8 cellular contexts compared by ENCODE assay signal in genomic region chr1:20788489-20788795, GRCh38. TPM values are rescaled to one million over a fixed set of nuclear protein-coding genes. Genes with fewer than 3 reads are reported as not detected.
A peak's percentile ranks its signal among the peaks of the same experiment; 100 is the strongest.
DNase-seq lines count a peak whose midpoint lies in the region; ATAC-seq and TF ChIP-seq lines count a peak whose summit lies in the region.

No MANE protein-coding gene starts in this region.

- peaks cover 35% of the 10 kb centered on the region for H3K4me1 Mint-ChIP-seq in HFFc6 (ENCODE audit: low read depth)
- H3K4me1 Mint-ChIP-seq in activated naive CD8-positive, alpha-beta T cell treated with anti-CD3 and anti-CD28 coated beads for 36 hours, result peaks cover 23% of the 10 kb centered on the region
- peaks cover 16 to 39% (median 32%) of the 10 kb centered on the region in 7 donors for H3K4me1 Mint-ChIP-seq in naive thymus-derived CD4-positive, alpha-beta T cell

- H3K9me3 Mint-ChIP-seq in HFFc6, result no peaks in the 10 kb centered on the region
- no peaks in the 10 kb centered on the region for H3K9me3 Mint-ChIP-seq in activated naive CD8-positive, alpha-beta T cell treated with anti-CD3 and anti-CD28 coated beads for 36 hours
- peaks cover 0 to 3% (median 0%) of the 10 kb centered on the region in 11 donors for H3K9me3 Mint-ChIP-seq in naive thymus-derived CD4-positive, alpha-beta T cell

- 94 to 98% methylated on average over 8 of the region's 8 CpGs for WGBS in esophagus squamous epithelium, 2 donors

- ATAC-seq in naive thymus-derived CD4-positive, alpha-beta T cell, result no peak
- ATAC-seq in GM19351 (IDR thresholded peaks at IDR 0.05; ENCODE audit: unreplicated experiment), result no peak
- no peak for ATAC-seq in GM18867 (IDR thresholded peaks at IDR 0.05; ENCODE audit: unreplicated experiment)

- H3K27ac ChIP-seq in A673 (ENCODE audit: low read depth, low read length, poor library complexity, severe bottlenecking), result peak overlapping the region; percentile 98
- H3K27ac ChIP-seq in naive thymus-derived CD4-positive, alpha-beta T cell (ENCODE audit: low read depth, low read length), result no peak overlapping the region
- peak overlapping the region in 2 of 4 donors; percentile 97 to 100 for H3K27ac ChIP-seq in esophagus squamous epithelium

- intact Hi-C loops in A673 (cut with micrococcal nuclease; ENCODE audit: unreplicated experiment) (no loop called here), esophagus squamous epithelium (cut with DNase I) (no loop called here)
- intact Hi-C loops in naive thymus-derived CD4-positive, alpha-beta T cell (cut with micrococcal nuclease), result loop anchor here (5.0 kb wide), 7 partner anchors 56 to 1664 kb away; partner anchors contain the start of genes ZBTB40 (in 2 of the 2), EIF4G3 (in 1 of the 2), MUL1 (in 1 of the 2) and SH2D5 (in 1 of the 2)

- H3K9me3 ChIP-seq in A673 (ENCODE audit: low read depth, low read length, poor library complexity, severe bottlenecking) (no peaks in the 10 kb centered on the region), esophagus squamous epithelium (no peaks in the 10 kb centered on the region)
- H3K9me3 ChIP-seq in naive thymus-derived CD4-positive, alpha-beta T cell (ENCODE audit: control insufficient read depth in 2 of 3, low read length in 3 of 3), result no peaks in the 10 kb centered on the region

- H3K36me3 Mint-ChIP-seq in HFFc6 (ENCODE audit: low read depth), result peaks cover 10% of the 10 kb centered on the region
- peaks cover 12% of the 10 kb centered on the region for H3K36me3 Mint-ChIP-seq in activated naive CD8-positive, alpha-beta T cell treated with anti-CD3 and anti-CD28 coated beads for 36 hours
- peaks cover 0 to 2% (median 0%) of the 10 kb centered on the region in 5 donors for H3K36me3 Mint-ChIP-seq in naive thymus-derived CD4-positive, alpha-beta T cell

- H3K4me3 Mint-ChIP-seq in HFFc6, result peak overlapping the region; percentile 93
- peak overlapping the region; percentile 90 for H3K4me3 Mint-ChIP-seq in activated naive CD8-positive, alpha-beta T cell treated with anti-CD3 and anti-CD28 coated beads for 36 hours
- H3K4me3 Mint-ChIP-seq in naive thymus-derived CD4-positive, alpha-beta T cell, result peak overlapping the region; percentile 90 to 100 (median 94)

- POLR2A ChIA-PET in A673 (lab: Charles Lee; ENCODE audit: low non-redundant PET), result no interaction called here
- POLR2A ChIA-PET in naive thymus-derived CD4-positive, alpha-beta T cell (lab: Charles Lee), result interaction anchor here (0.6 to 3.2 kb wide), 3 partner anchors 10 to 1242 kb away, joined by 3 to 14 read pairs (median 4); partner anchors contain the start of gene DDOST

- no TSS peak for BruUV-seq in A673 (replicated peaks; lab: Mats Ljungman, UMichigan)

- peak overlapping the region; percentile 99 for H3K4me3 ChIP-seq in A673 (ENCODE audit: low read depth, low read length, poor library complexity, severe bottlenecking)
- H3K4me3 ChIP-seq in naive thymus-derived CD4-positive, alpha-beta T cell (ENCODE audit: low read length), result no peak overlapping the region
- no peak overlapping the region for H3K4me3 ChIP-seq in esophagus squamous epithelium

- H3K36me3 ChIP-seq in A673 (ENCODE audit: insufficient read depth, low read length, poor library complexity, severe bottlenecking) (no peaks in the 10 kb centered on the region), esophagus squamous epithelium (no peaks in the 10 kb centered on the region)
- peaks cover 0 to 7% (median 0%) of the 10 kb centered on the region in 3 experiments for H3K36me3 ChIP-seq in naive thymus-derived CD4-positive, alpha-beta T cell (ENCODE audit: control insufficient read depth in 2 of 3, insufficient read depth in 3 of 3, low read length in 3 of 3)

- CTCF ChIA-PET in A673 (lab: Charles Lee), result no interaction called here
- CTCF ChIA-PET in naive thymus-derived CD4-positive, alpha-beta T cell (lab: Charles Lee), result no interaction called here

- TF ChIP-seq POLR2A in esophagus squamous epithelium (IDR thresholded peaks at IDR 0.05), result no peak

- TF ChIP-seq CTCF in A673 (conservative IDR thresholded peaks at IDR 0.05; ENCODE audit: low read depth, low read length), result no peak
- TF ChIP-seq CTCF in HFFc6 (IDR thresholded peaks at IDR 0.05), result no peak
- no peak for TF ChIP-seq CTCF in esophagus squamous epithelium (IDR thresholded peaks at IDR 0.05)

- H3K27me3 ChIP-seq in A673 (replicated peaks; ENCODE audit: insufficient read depth, low read depth, low read length, poor library complexity) (no peaks in the 10 kb centered on the region), esophagus squamous epithelium (no peaks in the 10 kb centered on the region)
- no peaks in the 10 kb centered on the region for H3K27me3 ChIP-seq in naive thymus-derived CD4-positive, alpha-beta T cell (ENCODE audit: control insufficient read depth in 2 of 2, insufficient read depth in 2 of 2, low read length in 2 of 2)

- peak overlapping the region; percentile 98 for H3K27ac Mint-ChIP-seq in HFFc6
- no peak overlapping the region for H3K27ac Mint-ChIP-seq in activated naive CD8-positive, alpha-beta T cell treated with anti-CD3 and anti-CD28 coated beads for 36 hours
- H3K27ac Mint-ChIP-seq in naive thymus-derived CD4-positive, alpha-beta T cell, result peak overlapping the region in 8 of 9 donors; percentile 39 to 97 (median 95)

- H3K4me1 ChIP-seq in A673 (ENCODE audit: insufficient read depth, low read length, poor library complexity, severe bottlenecking) (peaks cover 12% of the 10 kb centered on the region), esophagus squamous epithelium (peaks cover 3 to 33% (median 13%) of the 10 kb centered on the region in 3 donors)
- H3K4me1 ChIP-seq in naive thymus-derived CD4-positive, alpha-beta T cell (ENCODE audit: control insufficient read depth in 2 of 2, insufficient read depth in 2 of 2, low read length in 2 of 2), result peaks cover 20% of the 10 kb centered on the region in 2 donors

- H3K27me3 Mint-ChIP-seq in HFFc6 (ENCODE audit: insufficient read depth), result peaks cover 14% of the 10 kb centered on the region
- H3K27me3 Mint-ChIP-seq in activated naive CD8-positive, alpha-beta T cell treated with anti-CD3 and anti-CD28 coated beads for 36 hours, result no peaks in the 10 kb centered on the region
- peaks cover 0 to 2% (median 0%) of the 10 kb centered on the region in 5 donors for H3K27me3 Mint-ChIP-seq in naive thymus-derived CD4-positive, alpha-beta T cell

- no peak for DNase-seq in A673 (ENCODE audit: low spot score)
- DNase-seq in HFFc6, result no peak
- DNase-seq in activated naive CD8-positive, alpha-beta T cell treated with anti-CD3 and anti-CD28 coated beads for 36 hours, result no peak
- DNase-seq in naive thymus-derived CD4-positive, alpha-beta T cell, result no peak
- no peak for DNase-seq in esophagus squamous epithelium (lab: John Stamatoyannopoulos, UW)
- no peak for DNase-seq in DMS79 (lab: John Stamatoyannopoulos, UW)

RNA-seq across cellular contexts. Expression of gene HP1BP3, which starts 1.3 kb away (rescaled TPM):
- 334 and 337 TPM in 2 replicates for total RNA-seq in A673 (2021)
- total RNA-seq in HFFc6 (2021; fragmentation: NEBNext Ultra II Directional; extraction: Animal tissue kit (Norgen Biotek cat#: 25700)), result 100 to 1,000 TPM; 171 to 207 (median 200) TPM
- 100 to 1,000 TPM; 156 to 169 TPM for total RNA-seq in activated naive CD8-positive, alpha-beta T cell treated with anti-CD3 and anti-CD28 coated beads for 36 hours
- 100 to 1,000 TPM; 236 to 417 (median 288) TPM for total RNA-seq in naive thymus-derived CD4-positive, alpha-beta T cell
- 100 to 1,000 TPM; 234 to 322 TPM for polyA plus RNA-seq in naive thymus-derived CD4-positive, alpha-beta T cell
- total RNA-seq in esophagus squamous epithelium, result 100 to 1,000 TPM in 3 of 4 donors, 10 to 100 TPM in 1; 81.4 to 225 (median 140) TPM

RNA-seq across cellular contexts. Expression of gene SH2D5, which starts 55.9 kb away (rescaled TPM):
- total RNA-seq in A673 (2021), result 1.1 and 1.9 TPM in 2 replicates
- 10 to 100 TPM; 12.0 to 15.9 (median 13.2) TPM for total RNA-seq in HFFc6 (2021; fragmentation: NEBNext Ultra II Directional; extraction: Animal tissue kit (Norgen Biotek cat#: 25700))
- total RNA-seq in activated naive CD8-positive, alpha-beta T cell treated with anti-CD3 and anti-CD28 coated beads for 36 hours, result 1 to 10 TPM; 2.7 to 2.8 TPM
- under 1 TPM in 2 of 5 experiments, not detected in 3; 0.35 TPM for total RNA-seq in naive thymus-derived CD4-positive, alpha-beta T cell
- not detected for polyA plus RNA-seq in naive thymus-derived CD4-positive, alpha-beta T cell
- 1 to 10 TPM in 1 of 4 donors, under 1 TPM in 2, not detected in 1; 0.57 to 1.1 (median 0.79) TPM for total RNA-seq in esophagus squamous epithelium

Comparison
In these comparisons a context has a peak if more than half of its experiments do, and no peak if none do; other contexts are left out.
1. intact Hi-C loops: an anchor here in naive thymus-derived CD4-positive, alpha-beta T cell (5.0 kb wide); none called in A673 and esophagus squamous epithelium.